In genomic region chr15:96049766-96050165, GRCh38 we compare ENCODE assay signal across 16 cellular contexts.
DNase-seq lines count a peak whose midpoint lies in the region; ATAC-seq and TF ChIP-seq lines count a peak whose summit lies in the region.
"Had no signal": no experiment of that assay in that cellular context is flagged by ENCODE, and none has a peak within 500 bp of the region (broad histone marks: within the 10 kb centered on the region; RNA-seq: fewer than 3 reads in every experiment).

No MANE protein-coding gene starts in this region.

- H3K23ac ChIP-seq in trophoblast cell (ENCODE audit: low read length), result no peak overlapping the region

- H4K20me1 ChIP-seq in PC-9 (ENCODE audit: insufficient read depth), result no peaks in the 10 kb centered on the region

- H2BK12ac ChIP-seq in trophoblast cell (ENCODE audit: low read length), result no peak overlapping the region

- H2AFZ ChIP-seq in PC-9 (no peak overlapping the region), trophoblast cell (ENCODE audit: insufficient read depth, low read length, poor library complexity) (no peak overlapping the region)
- H2AFZ ChIP-seq: GM23248 had no signal

- no peak overlapping the region for H3K27ac Mint-ChIP-seq in endothelial cell (ENCODE audit: unreplicated experiment)
- H3K27ac Mint-ChIP-seq: CD4-positive, alpha-beta memory T cell had no signal

- H3K4me1 ChIP-seq in PC-9 (replicated peaks; ENCODE audit: insufficient read depth) (peaks cover 47% of the 10 kb centered on the region), trophoblast cell (ENCODE audit: control insufficient read depth in 1 of 2, insufficient read depth in 2 of 2, low read length in 2 of 2) (peaks cover 24 to 27% of the 10 kb centered on the region in 2 experiments), prostate gland (replicated peaks) (no peaks in the 10 kb centered on the region)

- TF ChIP-seq CTCF in PC-9 (conservative IDR thresholded peaks at IDR 0.05) (no peak), epithelial cell of esophagus (IDR thresholded peaks at IDR 0.05; ENCODE audit: insufficient read depth, low read depth, low read length, missing control alignments) (no peak), prostate gland (IDR thresholded peaks at IDR 0.05) (no peak), endothelial cell (IDR thresholded peaks at IDR 0.05; ENCODE audit: unreplicated experiment) (no peak)

- no peak overlapping the region for H3K9ac ChIP-seq in trophoblast cell (ENCODE audit: low read length)
- H3K9ac ChIP-seq: GM23248 had no signal

- H3K9me2 ChIP-seq in PC-9 (ENCODE audit: insufficient read depth), result no peaks in the 10 kb centered on the region

- POLR2A ChIA-PET in PC-9 (lab: Charles Lee; ENCODE audit: unreplicated experiment), result no interaction called here

- peaks cover 26% of the 10 kb centered on the region for H3F3A ChIP-seq in PC-9 (ENCODE audit: insufficient read depth, low read depth)

- H3K27me3 Mint-ChIP-seq in endothelial cell (ENCODE audit: unreplicated experiment), result peaks cover 7% of the 10 kb centered on the region

- no TSS peak for BruUV-seq in PC-9 (replicated peaks; lab: Mats Ljungman, UMichigan)

- DNase-seq in PC-9 (peak in 1 of 2 experiments; percentile 49), epithelial cell of esophagus (ENCODE audit: low read depth) (peak; percentile 34), trophoblast cell (peak in 1 of 2 donors; percentile 96), prostate gland (ENCODE audit: low spot score) (no peak), endothelial cell (ENCODE audit: low spot score) (no peak)
- DNase-seq: C1 segment of cervical spinal cord; Calu3; CD4-positive, alpha-beta memory T cell; COR-L47; DMS53; DMS79 treated with DMSO at 0.1 percent for 48 hours; GF-D8; GM23248; H7; HCEC 1CT had no signal

- no CpG with 5 or more reads among the region's 1 CpG for WGBS in trophoblast cell (ENCODE audit: extremely low coverage, insufficient coverage, insufficient read length)
- 61% methylated on average over 1 of the region's 1 CpG for WGBS in prostate gland

- no peak overlapping the region for H4K8ac ChIP-seq in trophoblast cell (ENCODE audit: low read depth, low read length)

- no peak overlapping the region for H3K4me3 ChIP-seq in PC-9
- no peak overlapping the region for H3K4me3 ChIP-seq in epithelial cell of esophagus (ENCODE audit: low read length)
- H3K4me3 ChIP-seq in trophoblast cell (ENCODE audit: low read depth, low read length), result no peak overlapping the region
- no peak overlapping the region for H3K4me3 ChIP-seq in prostate gland
- H3K4me3 ChIP-seq: GM23248 had no signal

- no peak overlapping the region for H4K12ac ChIP-seq in trophoblast cell (ENCODE audit: low read depth, low read length)

- H2BK5ac ChIP-seq in trophoblast cell (ENCODE audit: low read depth, low read length, poor library complexity), result no peak overlapping the region

- no peaks in the 10 kb centered on the region for H3K79me2 ChIP-seq in PC-9 (ENCODE audit: low read depth)
- no peaks in the 10 kb centered on the region for H3K79me2 ChIP-seq in trophoblast cell (ENCODE audit: control insufficient read depth, insufficient read depth, low read length, poor library complexity)

- H3K4me1 Mint-ChIP-seq in endothelial cell (ENCODE audit: unreplicated experiment), result peaks cover 14% of the 10 kb centered on the region

- no peak overlapping the region for H3K14ac ChIP-seq in trophoblast cell (ENCODE audit: low read length)

- no peaks in the 10 kb centered on the region for H3K9me3 ChIP-seq in PC-9 (ENCODE audit: insufficient read depth, low read depth)
- no peaks in the 10 kb centered on the region for H3K9me3 ChIP-seq in trophoblast cell (ENCODE audit: insufficient read depth, low read depth, low read length)
- no peaks in the 10 kb centered on the region for H3K9me3 ChIP-seq in prostate gland

- ATAC-seq in GM18868 (IDR thresholded peaks at IDR 0.05; ENCODE audit: unreplicated experiment), result no peak

- no peak overlapping the region for H4K91ac ChIP-seq in trophoblast cell (ENCODE audit: low read depth, low read length)

- no peak overlapping the region for H3K4me3 Mint-ChIP-seq in endothelial cell (ENCODE audit: unreplicated experiment)
- H3K4me3 Mint-ChIP-seq: CD4-positive, alpha-beta memory T cell had no signal

- intact Hi-C loops in PC-9 (cut with micrococcal nuclease; ENCODE audit: unreplicated experiment), result loop anchor here (5.0 to 10.0 kb wide), 3 partner anchors 123 to 275 kb away; no protein-coding TSS in a partner anchor
- intact Hi-C loops in prostate gland (cut with DNase I), result loop anchor here (10.0 kb wide), 1 partner anchor 275 kb away; no protein-coding TSS in a partner anchor

- H3K79me1 ChIP-seq in trophoblast cell (ENCODE audit: low read length), result peaks cover 27% of the 10 kb centered on the region

- H3K36me3 ChIP-seq in PC-9 (ENCODE audit: low read depth) (no peaks in the 10 kb centered on the region), trophoblast cell (ENCODE audit: control insufficient read depth in 1 of 2, insufficient read depth in 2 of 2, low read length in 2 of 2) (no peaks in the 10 kb centered on the region), prostate gland (no peaks in the 10 kb centered on the region)

- no peak overlapping the region for H3K18ac ChIP-seq in trophoblast cell (ENCODE audit: low read length)

- no peak overlapping the region for H3K4ac ChIP-seq in trophoblast cell (ENCODE audit: low read depth, low read length)

- H3K4me2 ChIP-seq in PC-9 (peak overlapping the region; percentile 45), trophoblast cell (ENCODE audit: low read length) (peak overlapping the region; percentile 1)

- CTCF ChIA-PET in PC-9 (lab: Charles Lee), result no interaction called here

- no peak for TF ChIP-seq POLR2A in prostate gland (IDR thresholded peaks at IDR 0.05)

- H3K9me3 Mint-ChIP-seq in endothelial cell (ENCODE audit: unreplicated experiment), result no peaks in the 10 kb centered on the region

- no peak overlapping the region for H3K27ac ChIP-seq in PC-9
- peak overlapping the region; percentile 89 for H3K27ac ChIP-seq in trophoblast cell (ENCODE audit: low read depth, low read length)
- no peak overlapping the region for H3K27ac ChIP-seq in prostate gland
- H3K27ac ChIP-seq: GM23248 had no signal

- no peaks in the 10 kb centered on the region for H3K36me3 Mint-ChIP-seq in endothelial cell (ENCODE audit: low read depth, unreplicated experiment)
- H3K36me3 Mint-ChIP-seq: CD4-positive, alpha-beta memory T cell had no signal

- H2AK5ac ChIP-seq in trophoblast cell (ENCODE audit: low read length), result no peak overlapping the region

- H2BK120ac ChIP-seq in trophoblast cell (ENCODE audit: insufficient read depth, low read length, poor library complexity), result peak overlapping the region; percentile 80

- no peaks in the 10 kb centered on the region for H3K27me3 ChIP-seq in PC-9 (ENCODE audit: insufficient read depth, low read depth)
- no peaks in the 10 kb centered on the region for H3K27me3 ChIP-seq in trophoblast cell (ENCODE audit: insufficient read depth, low read length)
- no peaks in the 10 kb centered on the region for H3K27me3 ChIP-seq in prostate gland (replicated peaks; ENCODE audit: insufficient read depth)
